Comparison of ENCODE assay signal across 11 cellular contexts in genomic region chr13:51444922-51445321, GRCh38. TPM values are rescaled to one million over a fixed set of nuclear protein-coding genes. Genes with fewer than 3 reads are reported as not detected.
DNase-seq lines count a peak whose midpoint lies in the region; ATAC-seq, FAIRE-seq and TF ChIP-seq lines count a peak whose summit lies in the region.
"Had no signal": no experiment of that assay in that cellular context is flagged by ENCODE, and none has a peak within 500 bp of the region (broad histone marks: within the 10 kb centered on the region; RNA-seq: fewer than 3 reads in every experiment).

No MANE protein-coding gene starts in this region.

- H3K27ac ChIP-seq in GM23248, result no peak overlapping the region

- TF ChIP-seq CTCF in AG04449 (IDR thresholded peaks at IDR 0.05; ENCODE audit: insufficient read depth, low read length, missing control alignments), result peak; percentile 20

- H3K36me3 ChIP-seq in GM23248 (ENCODE audit: low read depth), result peaks cover 12% of the 10 kb centered on the region

- in situ Hi-C loops in GM23248 (cut with MboI), result loop anchor here (10.0 to 25.0 kb wide), 2 partner anchors 290 to 692 kb away; partner anchors contain the start of gene NEK5

- H3K9me3 ChIP-seq in GM23248 (ENCODE audit: low read depth), result no peaks in the 10 kb centered on the region

- peak; percentile 66 for FAIRE-seq in TTC549 (lab: Jason Lieb, UNC)
- FAIRE-seq: colon had no signal

- no peak for ATAC-seq in HG03025 (IDR thresholded peaks at IDR 0.05; ENCODE audit: low FRiP score, unreplicated experiment)
- no peak for ATAC-seq in esophagus mucosa
- ATAC-seq: stimulated activated memory B cell treated with anti-CD40 and anti-IgM and Interleukin-4, amounts not matched to agents 10 μg/mL and 1 μg/mL and 100 μg/mL, for 72 hours had no signal

- no peaks in the 10 kb centered on the region for H4K20me1 ChIP-seq in GM23248 (ENCODE audit: insufficient read depth)

- WGBS in GM23248 (ENCODE audit: low coverage in 1 of 2, low lambda C conversion rate in 2 of 2, missing lambda C conversion rate in 2 of 2), 2 experiments, result 27% methylated on average over 1 of the region's 1 CpG

- CTCF ChIA-PET in AG04449 (lab: Yijun Ruan, JAX), result interaction anchor here (0.7 to 3.1 kb wide), 18 partner anchors 9 to 354 kb away, joined by 3 to 19 read pairs (median 4); no protein-coding TSS in a partner anchor

- POLR2A ChIA-PET in AG04449 (lab: Yijun Ruan, JAX), result no interaction called here

- no peaks in the 10 kb centered on the region for H3K27me3 ChIP-seq in GM23248 (replicated peaks; ENCODE audit: insufficient read depth)

- peaks cover 8% of the 10 kb centered on the region; the same call in 1 of the 2 replicates for H3K4me1 ChIP-seq in GM23248 (ENCODE audit: insufficient read depth)

- no peaks in the 10 kb centered on the region for H3K9me2 ChIP-seq in GM23248 (ENCODE audit: insufficient read depth)

- peaks cover 64% of the 10 kb centered on the region for H3K79me2 ChIP-seq in GM23248 (ENCODE audit: insufficient read depth)

- peaks cover 27% of the 10 kb centered on the region for H3F3A ChIP-seq in GM23248 (ENCODE audit: insufficient read depth)

- H3K4me3 ChIP-seq in AG04449 (ENCODE audit: low read depth, low read length) (no peak overlapping the region), GM23248 (no peak overlapping the region)

- H3K9ac ChIP-seq in GM23248, result no peak overlapping the region

- no peak overlapping the region for H2AFZ ChIP-seq in GM23248

- DNase-seq in AG04449 (ENCODE audit: low read depth, low spot score), result peak; percentile 23
- DNase-seq in GM23248, result peak; percentile 67
- DNase-seq in inferior parietal cortex (ENCODE audit: extremely low spot score), result peak; percentile 47
- no peak for DNase-seq in 8988T
- DNase-seq in D341Med (ENCODE audit: low spot score), result no peak
- DNase-seq: activated CD4-positive, alpha-beta T cell treated with anti-CD3 and anti-CD28 coated beads for 1 hour had no signal

- no peak overlapping the region for H3K4me2 ChIP-seq in GM23248 (ENCODE audit: unreplicated experiment)

RNA-seq across cellular contexts. Expression of gene INTS6, which starts 7.9 kb away (rescaled TPM):
- 35.2 and 59.4 TPM in 2 replicates for total RNA-seq in GM23248 (2014; rRNA removed; shearing (Covaris generic))
- polyA plus RNA-seq in GM23248 (2016; fragmentation: Nextera tagmentation; extraction: Ambion mirVana), result 15.8 and 18.2 TPM in 2 replicates
- total RNA-seq in esophagus mucosa, result 26.5 TPM

Comparison
In these comparisons a context has a peak if more than half of its experiments do, and no peak if none do; other contexts are left out.
1. DNase-seq: peak in AG04449 (single experiment), GM23248 (single experiment) and inferior parietal cortex (single experiment); none in 8988T (single experiment) and D341Med (single experiment).